ENCODE assay signal across 10 cellular contexts in the genomic region with DNA sequence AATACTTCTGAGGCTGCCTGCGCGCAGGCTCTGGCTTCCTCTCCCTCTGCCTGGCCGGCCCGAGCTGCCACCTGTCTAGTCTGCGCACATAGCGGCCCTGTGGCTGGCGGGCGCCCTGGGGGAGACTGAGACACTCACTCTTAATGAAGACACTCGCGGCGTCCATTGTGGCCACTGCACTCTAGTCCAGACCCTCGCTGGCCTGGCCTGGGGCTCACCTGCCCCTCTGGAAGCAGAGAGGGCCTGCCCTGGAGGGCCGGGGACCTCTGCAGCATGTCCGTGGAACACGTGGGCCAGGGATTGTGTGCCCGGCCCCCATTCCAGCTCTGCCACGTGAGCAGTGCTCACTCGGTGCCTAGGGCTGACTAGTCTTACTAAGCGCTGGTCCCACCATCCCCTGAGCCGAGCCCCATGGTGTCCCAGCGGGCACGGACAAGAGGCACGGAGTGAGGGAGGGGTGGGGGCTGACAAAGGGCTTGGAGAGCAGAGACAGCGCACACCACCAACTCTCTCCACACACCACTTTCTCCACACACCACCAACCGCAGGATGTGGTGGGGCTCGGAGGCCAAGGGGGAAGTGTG.
DNase-seq lines count a peak whose midpoint lies in the region; ATAC-seq and TF ChIP-seq lines count a peak whose summit lies in the region.
"Had no signal": no experiment of that assay in that cellular context is flagged by ENCODE, and none has a peak within 500 bp of the region (broad histone marks: within the 10 kb centered on the region; RNA-seq: fewer than 3 reads in every experiment).

No MANE protein-coding gene starts in this region.

- H3K36me3 Mint-ChIP-seq in activated CD4-positive, alpha-beta memory T cell treated with anti-CD3 and anti-CD28 coated beads, Interleukin-2, amount 10 ng/mL, durations not matched to agents 7 days and 5 days (ENCODE audit: low read depth) = no peaks in the 10 kb centered on the region
- peaks cover 6% of the 10 kb centered on the region for H3K36me3 Mint-ChIP-seq in memory B cell

- H3K36me3 ChIP-seq in right atrium auricular region (no peaks in the 10 kb centered on the region), heart right ventricle (peaks cover 0 to 11% (median 0%) of the 10 kb centered on the region in 9 donors)
- H3K36me3 ChIP-seq: colonic mucosa had no signal

- H3K4me3 Mint-ChIP-seq in activated CD4-positive, alpha-beta memory T cell treated with anti-CD3 and anti-CD28 coated beads, Interleukin-2, amount 10 ng/mL, durations not matched to agents 7 days and 5 days = no peak overlapping the region
- peak overlapping the region; percentile 37 for H3K4me3 Mint-ChIP-seq in memory B cell

- POLR2A ChIA-PET in activated CD4-positive, alpha-beta memory T cell treated with anti-CD3 and anti-CD28 coated beads, Interleukin-2, amount 10 ng/mL, durations not matched to agents 7 days and 5 days (lab: Charles Lee) = no interaction called here

- peak; percentile 44 for DNase-seq in right atrium auricular region (ENCODE audit: low spot score)
- DNase-seq in heart right ventricle = no peak
- peak; percentile 27 for DNase-seq in activated CD4-positive, alpha-beta memory T cell treated with anti-CD3 and anti-CD28 coated beads, Interleukin-2, amount 10 ng/mL, durations not matched to agents 7 days and 5 days
- no peak for DNase-seq in memory B cell (ENCODE audit: low spot score in 2 of 2)
- peak; percentile 29 for DNase-seq in ureter (ENCODE audit: low spot score)
- no peak for DNase-seq in SKM-1 (lab: John Stamatoyannopoulos, UW; ENCODE audit: unreplicated experiment)
- DNase-seq: colonic mucosa had no signal

- H3K27ac ChIP-seq in right atrium auricular region (no peak overlapping the region), heart right ventricle (no peak overlapping the region)
- H3K27ac ChIP-seq: colonic mucosa, skin epidermis had no signal

- H3K4me1 ChIP-seq in right atrium auricular region = peaks cover 0 to 8% of the 10 kb centered on the region in 2 donors
- peaks cover 0 to 2% (median 0%) of the 10 kb centered on the region in 9 donors for H3K4me1 ChIP-seq in heart right ventricle
- H3K4me1 ChIP-seq: colonic mucosa had no signal

- CTCF ChIA-PET in activated CD4-positive, alpha-beta memory T cell treated with anti-CD3 and anti-CD28 coated beads, Interleukin-2, amount 10 ng/mL, durations not matched to agents 7 days and 5 days (lab: Charles Lee) = no interaction called here

- H3K27me3 Mint-ChIP-seq in activated CD4-positive, alpha-beta memory T cell treated with anti-CD3 and anti-CD28 coated beads, Interleukin-2, amount 10 ng/mL, durations not matched to agents 7 days and 5 days = peaks cover 14% of the 10 kb centered on the region
- no peaks in the 10 kb centered on the region for H3K27me3 Mint-ChIP-seq in memory B cell

- TF ChIP-seq CTCF in right atrium auricular region (IDR thresholded peaks at IDR 0.05) (no peak), heart right ventricle (IDR thresholded peaks at IDR 0.05) (no peak)

- WGBS in heart right ventricle, 2 donors = 86 to 89% methylated on average over 26 of the region's 26 CpGs

- H3K9me3 ChIP-seq in right atrium auricular region (no peaks in the 10 kb centered on the region), heart right ventricle (no peaks in the 10 kb centered on the region)
- H3K9me3 ChIP-seq: colonic mucosa had no signal

- peaks cover 8% of the 10 kb centered on the region for H3K4me1 Mint-ChIP-seq in activated CD4-positive, alpha-beta memory T cell treated with anti-CD3 and anti-CD28 coated beads, Interleukin-2, amount 10 ng/mL, durations not matched to agents 7 days and 5 days
- peaks cover 14% of the 10 kb centered on the region for H3K4me1 Mint-ChIP-seq in memory B cell

- H3K4me3 ChIP-seq in right atrium auricular region (no peak overlapping the region), heart right ventricle (no peak overlapping the region)
- H3K4me3 ChIP-seq: colonic mucosa, skin epidermis had no signal

- no peaks in the 10 kb centered on the region for H3K9me3 Mint-ChIP-seq in activated CD4-positive, alpha-beta memory T cell treated with anti-CD3 and anti-CD28 coated beads, Interleukin-2, amount 10 ng/mL, durations not matched to agents 7 days and 5 days
- H3K9me3 Mint-ChIP-seq in memory B cell = no peaks in the 10 kb centered on the region

- intact Hi-C loops in heart right ventricle (cut with DNase I) = loop anchor here in 4 of 10 donors (10.0 kb wide), 2 partner anchors 195 to 385 kb away; no protein-coding TSS in a partner anchor

- no peaks in the 10 kb centered on the region for H3K27me3 ChIP-seq in right atrium auricular region
- no peaks in the 10 kb centered on the region for H3K27me3 ChIP-seq in heart right ventricle
- H3K27me3 ChIP-seq: colonic mucosa had no signal

- H3K27ac Mint-ChIP-seq in activated CD4-positive, alpha-beta memory T cell treated with anti-CD3 and anti-CD28 coated beads, Interleukin-2, amount 10 ng/mL, durations not matched to agents 7 days and 5 days = no peak overlapping the region
- H3K27ac Mint-ChIP-seq in memory B cell = peak overlapping the region; percentile 14

- ATAC-seq in heart right ventricle (no peak), memory B cell (ENCODE audit: low read depth) (no peak), HG03432 (IDR thresholded peaks at IDR 0.05; ENCODE audit: unreplicated experiment) (no peak), GM21786 (IDR thresholded peaks at IDR 0.05; ENCODE audit: unreplicated experiment) (no peak)

Comparison
In these comparisons a context has a peak if more than half of its experiments do, and no peak if none do; other contexts are left out.
1. DNase-seq: peak in right atrium auricular region (single experiment), activated CD4-positive, alpha-beta memory T cell treated with anti-CD3 and anti-CD28 coated beads, Interleukin-2, amount 10 ng/mL, durations not matched to agents 7 days and 5 days (single experiment) and ureter (single experiment); none in heart right ventricle (0 of 2), memory B cell (0 of 2) and SKM-1 (single experiment).